ENCODE assay signal across 18 cellular contexts in genomic region chr16:57409065-57409464, GRCh38. TPM values are rescaled to one million over a fixed set of nuclear protein-coding genes. Genes with fewer than 3 reads are reported as not detected.
DNase-seq lines count a peak whose midpoint lies in the region; ATAC-seq, FAIRE-seq and TF ChIP-seq lines count a peak whose summit lies in the region.
"Had no signal": no experiment of that assay in that cellular context is flagged by ENCODE, and none has a peak within 500 bp of the region (broad histone marks: within the 10 kb centered on the region; RNA-seq: fewer than 3 reads in every experiment).

No MANE protein-coding gene starts in this region.

- no peaks in the 10 kb centered on the region for H3K4me1 ChIP-seq in ovary (ENCODE audit: insufficient read depth)

- TF ChIP-seq POLR2A in GM12892 (IDR thresholded peaks at IDR 0.05; ENCODE audit: low read depth, low read length) (no peak), ovary (IDR thresholded peaks at IDR 0.05) (no peak)

- H3K27ac ChIP-seq in ovary = no peak overlapping the region
- H3K27ac ChIP-seq: brain microvascular endothelial cell had no signal

- no peaks in the 10 kb centered on the region for H3K36me3 ChIP-seq in ovary
- H3K36me3 ChIP-seq: brain microvascular endothelial cell had no signal

- H3K36me3 Mint-ChIP-seq in stimulated activated naive B cell treated with anti-CD40 and anti-IgM and Interleukin-4, amounts not matched to agents 10 μg/mL and 1 μg/mL and 100 μg/mL, for 72 hours = peaks cover 14 to 15% of the 10 kb centered on the region in 2 donors
- H3K36me3 Mint-ChIP-seq: activated naive CD8-positive, alpha-beta T cell treated with anti-CD3 and anti-CD28 coated beads, Interleukin-2, amount 10 ng/mL, durations not matched to agents 7 days and 5 days; naive B cell had no signal

- no peak overlapping the region for H3K4me3 ChIP-seq in ovary
- H3K4me3 ChIP-seq: skin epidermis had no signal

- no peak for TF ChIP-seq EP300 in ovary (IDR thresholded peaks at IDR 0.05)

- no peaks in the 10 kb centered on the region for H3K27me3 ChIP-seq in ovary
- H3K27me3 ChIP-seq: brain microvascular endothelial cell had no signal

- FAIRE-seq in GM12892 (lab: Jason Lieb, UNC) = peak; percentile 57

- 67 to 75% (median 72%) methylated on average over 5 of the region's 5 CpGs for WGBS in ovary, 3 donors

- H3K4me3 Mint-ChIP-seq in stimulated activated naive B cell treated with anti-CD40 and anti-IgM and Interleukin-4, amounts not matched to agents 10 μg/mL and 1 μg/mL and 100 μg/mL, for 72 hours = peak overlapping the region; percentile 2 to 8
- H3K4me3 Mint-ChIP-seq: activated naive CD8-positive, alpha-beta T cell treated with anti-CD3 and anti-CD28 coated beads, Interleukin-2, amount 10 ng/mL, durations not matched to agents 7 days and 5 days; CD8-positive, alpha-beta memory T cell had no signal

- intact Hi-C loops in ovary (cut with DNase I) = no loop called here

- H3K27me3 Mint-ChIP-seq in stimulated activated naive B cell treated with anti-CD40 and anti-IgM and Interleukin-4, amounts not matched to agents 10 μg/mL and 1 μg/mL and 100 μg/mL, for 72 hours = peaks cover 0 to 5% of the 10 kb centered on the region in 2 donors
- H3K27me3 Mint-ChIP-seq: activated naive CD8-positive, alpha-beta T cell treated with anti-CD3 and anti-CD28 coated beads, Interleukin-2, amount 10 ng/mL, durations not matched to agents 7 days and 5 days had no signal

- ATAC-seq in left lobe of liver (peak; percentile 58), HG03378 (IDR thresholded peaks at IDR 0.05; ENCODE audit: unreplicated experiment) (no peak), HG03196 (IDR thresholded peaks at IDR 0.05; ENCODE audit: unreplicated experiment) (no peak)
- no peak for ATAC-seq in stimulated activated naive B cell treated with anti-CD40 and anti-IgM and Interleukin-4, amounts not matched to agents 10 μg/mL and 1 μg/mL and 100 μg/mL, for 72 hours (replicated peaks)
- no peak for ATAC-seq in activated CD4-positive, CD25-positive, alpha-beta regulatory T cell treated with anti-CD3 and anti-CD28 coated beads, Interleukin-2, amount 50 U/mL, for 24 hours

- peak overlapping the region; percentile 90 for H3K27ac Mint-ChIP-seq in stimulated activated naive B cell treated with anti-CD40 and anti-IgM and Interleukin-4, amounts not matched to agents 10 μg/mL and 1 μg/mL and 100 μg/mL, for 72 hours
- H3K27ac Mint-ChIP-seq: activated naive CD8-positive, alpha-beta T cell treated with anti-CD3 and anti-CD28 coated beads, Interleukin-2, amount 10 ng/mL, durations not matched to agents 7 days and 5 days had no signal

- DNase-seq in GM12892 (ENCODE audit: insufficient read length) (no peak), dermis blood vessel endothelial cell (peak; percentile 51), left lobe of liver (ENCODE audit: low spot score) (no peak), ovary (no peak)
- no peak for DNase-seq in stimulated activated naive B cell treated with anti-CD40 and anti-IgM and Interleukin-4, amounts not matched to agents 10 μg/mL and 1 μg/mL and 100 μg/mL, for 72 hours
- DNase-seq: activated naive CD8-positive, alpha-beta T cell treated with anti-CD3 and anti-CD28 coated beads, Interleukin-2, amount 10 ng/mL, durations not matched to agents 7 days and 5 days; brain microvascular endothelial cell; CD8-positive, alpha-beta memory T cell; cortex of kidney; foreskin melanocyte; naive B cell; NCI-H2107 had no signal

- H3K4me1 Mint-ChIP-seq in stimulated activated naive B cell treated with anti-CD40 and anti-IgM and Interleukin-4, amounts not matched to agents 10 μg/mL and 1 μg/mL and 100 μg/mL, for 72 hours = peaks cover 61 to 66% of the 10 kb centered on the region in 2 donors
- H3K4me1 Mint-ChIP-seq: CD8-positive, alpha-beta memory T cell had no signal

- no peak for TF ChIP-seq CTCF in ovary (IDR thresholded peaks at IDR 0.05)

- no peaks in the 10 kb centered on the region for H3K9me3 ChIP-seq in ovary

- H3K9me3 Mint-ChIP-seq in stimulated activated naive B cell treated with anti-CD40 and anti-IgM and Interleukin-4, amounts not matched to agents 10 μg/mL and 1 μg/mL and 100 μg/mL, for 72 hours = peaks cover 0 to 5% of the 10 kb centered on the region in 2 donors
- H3K9me3 Mint-ChIP-seq: activated naive CD8-positive, alpha-beta T cell treated with anti-CD3 and anti-CD28 coated beads, Interleukin-2, amount 10 ng/mL, durations not matched to agents 7 days and 5 days; CD8-positive, alpha-beta memory T cell had no signal

RNA-seq across cellular contexts. Expression of gene CCL17, which starts 4.5 kb away (rescaled TPM):
- polyA plus RNA-seq in GM12892 (2012; ENCODE audit: missing spikeins) = 179 TPM
- total RNA-seq in dermis blood vessel endothelial cell (not detected in 2 replicates), left lobe of liver (not detected), ovary (not detected)
- not detected for polyA plus RNA-seq in ovary
- total RNA-seq: activated naive CD8-positive, alpha-beta T cell treated with anti-CD3 and anti-CD28 coated beads, Interleukin-2, amount 10 ng/mL, durations not matched to agents 7 days and 5 days; lung microvascular endothelial cell; RPMI7951 had no signal
- polyA plus RNA-seq: CD8-positive, alpha-beta memory T cell had no signal

RNA-seq across cellular contexts. Expression of gene CX3CL1, which starts 36.8 kb away (rescaled TPM):
- 0.45 TPM for polyA plus RNA-seq in GM12892 (2012; ENCODE audit: missing spikeins)
- total RNA-seq in dermis blood vessel endothelial cell (3.3 and 31.7 TPM in 2 replicates), left lobe of liver (13.8 TPM), ovary (10 to 100 TPM in 2 of 7 donors, 1 to 10 TPM in 5; 2.2 to 12.2 (median 6.6) TPM)
- polyA plus RNA-seq in ovary = 1 to 10 TPM; 9.8 to 9.9 TPM
- total RNA-seq: activated naive CD8-positive, alpha-beta T cell treated with anti-CD3 and anti-CD28 coated beads, Interleukin-2, amount 10 ng/mL, durations not matched to agents 7 days and 5 days; CD8-positive, alpha-beta memory T cell had no signal
- polyA plus RNA-seq: CD8-positive, alpha-beta memory T cell had no signal

RNA-seq across cellular contexts. Expression of gene CIAPIN1, which starts 38.1 kb away (rescaled TPM):
- polyA plus RNA-seq in GM12892 (2012; ENCODE audit: missing spikeins) = 32.6 TPM
- total RNA-seq in dermis blood vessel endothelial cell (70.5 and 92.1 TPM in 2 replicates), left lobe of liver (21.3 TPM), ovary (10 to 100 TPM in 6 of 7 donors, 1 to 10 TPM in 1; 9.2 to 33.5 (median 20.8) TPM)
- 10 to 100 TPM; 16.0 to 32.8 TPM for polyA plus RNA-seq in ovary

RNA-seq across cellular contexts. Expression of gene COQ9, which starts 38.2 kb away (rescaled TPM):
- polyA plus RNA-seq in GM12892 (2012; ENCODE audit: missing spikeins) = 47.6 TPM
- total RNA-seq in dermis blood vessel endothelial cell (55.1 and 58.7 TPM in 2 replicates), left lobe of liver (64.5 TPM), ovary (10 to 100 TPM; 24.4 to 37.5 (median 29.7) TPM)
- polyA plus RNA-seq in ovary = 10 to 100 TPM; 36.2 to 68.8 TPM

RNA-seq across cellular contexts. Expression of gene CCL22, which starts 50.5 kb away (rescaled TPM):
- 920 TPM for polyA plus RNA-seq in GM12892 (2012; ENCODE audit: missing spikeins)
- total RNA-seq in dermis blood vessel endothelial cell (not detected in 2 replicates), left lobe of liver (0.40 TPM), ovary (under 1 TPM in 1 of 7 donors, not detected in 6; 0.74 TPM)
- under 1 TPM in 1 of 2 donors, not detected in 1; 0.40 TPM for polyA plus RNA-seq in ovary
- total RNA-seq: lung microvascular endothelial cell, RPMI7951 had no signal
- polyA plus RNA-seq: CD8-positive, alpha-beta memory T cell had no signal
